ENCODE assay signal across 8 cellular contexts in genomic region chrX:72018277-72019112, GRCh38.
DNase-seq lines count a peak whose midpoint lies in the region; ATAC-seq and TF ChIP-seq lines count a peak whose summit lies in the region.

No MANE protein-coding gene starts in this region.

- intact Hi-C loops in right lobe of liver (cut with DNase I), result no loop called here

- DNase-seq in DMS 273 (lab: John Stamatoyannopoulos, UW; ENCODE audit: unreplicated experiment) (peak; percentile 95), DMS 273 treated with DMSO at 0.1 percent for 48 hours (lab: John Stamatoyannopoulos, UW) (no peak), NCI-H226 (peak; percentile 79), coronary artery (ENCODE audit: low spot score) (peak; percentile 89), right lobe of liver (peak; percentile 77 to 89 (median 81))
- peak; percentile 76 for DNase-seq in activated CD4-positive, alpha-beta T cell treated with anti-CD3 and anti-CD28 coated beads, Interleukin-2, amount 50 U/mL, for 1 hour
- peak; percentile 81 for DNase-seq in stimulated activated CD4-positive, alpha-beta T cell treated with anti-CD3 and anti-CD28 coated beads, Interleukin-4, amount 100 ng/mL, for 1 hour

- 16% methylated on average over 37 of the region's 70 CpGs for WGBS in right lobe of liver (ENCODE audit: insufficient coverage, low coverage, low lambda C conversion rate, missing lambda C conversion rate)

- ATAC-seq in HG02852 (IDR thresholded peaks at IDR 0.05; ENCODE audit: unreplicated experiment) (peak; percentile 47), right lobe of liver (peak; percentile 88 to 98 (median 96))

- H3K36me3 ChIP-seq in right lobe of liver, result no peaks in the 10 kb centered on the region

- TF ChIP-seq CTCF in coronary artery (IDR thresholded peaks at IDR 0.05) (peak; percentile 35), right lobe of liver (IDR thresholded peaks at IDR 0.05) (peak; percentile 66 to 87 (median 74))

- H3K27ac ChIP-seq in coronary artery (peak overlapping the region; percentile 6 to 73), right lobe of liver (no peak overlapping the region)

- H3K4me3 ChIP-seq in coronary artery, result peak overlapping the region; percentile 30
- H3K4me3 ChIP-seq in right lobe of liver, result peak overlapping the region in 1 of 3 donors; percentile 32

- no peaks in the 10 kb centered on the region for H3K27me3 ChIP-seq in right lobe of liver

- no peaks in the 10 kb centered on the region for H3K4me1 ChIP-seq in right lobe of liver

- no peaks in the 10 kb centered on the region for H3K9me3 ChIP-seq in right lobe of liver

- TF ChIP-seq POLR2A in right lobe of liver (IDR thresholded peaks at IDR 0.05), result peak; percentile 25

Comparison
In these comparisons a context has a peak if more than half of its experiments do, and no peak if none do; other contexts are left out.
1. H3K27ac ChIP-seq: peak in coronary artery (2 of 2); none in right lobe of liver (0 of 3).